In genomic region chr2:35873921-35874320, GRCh38 we compare ENCODE assay signal across 25 cellular contexts.
A peak's percentile ranks its signal among the peaks of the same experiment; 100 is the strongest.
DNase-seq lines count a peak whose midpoint lies in the region; ATAC-seq and TF ChIP-seq lines count a peak whose summit lies in the region.
"Had no signal": no experiment of that assay in that cellular context is flagged by ENCODE, and none has a peak within 500 bp of the region (broad histone marks: within the 10 kb centered on the region; RNA-seq: fewer than 3 reads in every experiment).

No MANE protein-coding gene starts in this region.

- no peak overlapping the region for H3K4me3 ChIP-seq in GM23248
- H3K4me3 ChIP-seq in OCI-LY3 (ENCODE audit: low read length): no peak overlapping the region
- H3K4me3 ChIP-seq: BLaER1 treated with 17β-estradiol and CSF1 and Interleukin-3, amounts not matched to agents 10 nM and 100 nM; ovary; thoracic aorta had no signal

- intact Hi-C loops in Right ventricle myocardium superior (cut with DNase I): no loop called here

- DNase-seq in A172 (ENCODE audit: low spot score) (peak; percentile 6), GM23248 (peak; percentile 4), dermis blood vessel endothelial cell (peak; percentile 12), DMS79 (lab: John Stamatoyannopoulos, UW) (no peak), activated T-cell treated with anti-CD3 and anti-CD28 coated beads for 4 hours (no peak), Right ventricle myocardium superior (no peak)
- DNase-seq in stimulated activated CD4-positive, alpha-beta T cell treated with anti-CD3 and anti-CD28 coated beads, Interleukin-15, amount 100 ng/mL, for 24 hours: no peak
- DNase-seq: activated CD4-positive, alpha-beta T cell treated with anti-CD3 and anti-CD28 coated beads, Interleukin-2, amount 10 ng/mL, durations not matched to agents 24 days and 14 days; activated naive CD4-positive, alpha-beta T cell treated with anti-CD3 and anti-CD28 coated beads for 36 hours; activated T-cell treated with anti-CD3 and anti-CD28 coated beads, Interleukin-2, amount 50 U/mL, for 72 hours; Calu3; effector memory CD4-positive, alpha-beta T cell; foreskin keratinocyte; KG1; naive thymus-derived CD4-positive, alpha-beta T cell; NCI-H1092; NCI-H2029; ovary; right cardiac atrium; stimulated activated CD4-positive, alpha-beta T cell treated with anti-CD3 and anti-CD28 coated beads, Interleukin-4, amount 100 ng/mL, for 24 hours; stimulated activated naive CD4-positive, alpha-beta T cell had no signal

- H4K20me1 ChIP-seq in GM23248 (ENCODE audit: insufficient read depth) (no peaks in the 10 kb centered on the region), OCI-LY3 (ENCODE audit: insufficient read depth, low read length) (no peaks in the 10 kb centered on the region)
- H4K20me1 ChIP-seq: BLaER1 treated with 17β-estradiol and CSF1 and Interleukin-3, amounts not matched to agents 10 nM and 100 nM had no signal

- H2AFZ ChIP-seq in GM23248 (no peak overlapping the region), OCI-LY3 (ENCODE audit: low read depth, low read length) (no peak overlapping the region)

- WGBS in GM23248 (ENCODE audit: low coverage in 1 of 2, low lambda C conversion rate in 2 of 2, missing lambda C conversion rate in 2 of 2), 2 experiments: 32 to 46% methylated on average over 4 of the region's 4 CpGs

- H3K4me2 ChIP-seq in GM23248 (ENCODE audit: unreplicated experiment) (no peak overlapping the region), OCI-LY3 (ENCODE audit: low read length) (no peak overlapping the region)
- H3K4me2 ChIP-seq: BLaER1 treated with 17β-estradiol and CSF1 and Interleukin-3, amounts not matched to agents 10 nM and 100 nM had no signal

- in situ Hi-C loops in GM23248 (cut with MboI): no loop called here

- H3K9me2 ChIP-seq in GM23248 (ENCODE audit: insufficient read depth): no peaks in the 10 kb centered on the region

- ATAC-seq in Right ventricle myocardium superior (ENCODE audit: poor library complexity): no peak
- ATAC-seq: activated T-cell treated with anti-CD3 and anti-CD28 coated beads, Interleukin-2, amount 50 U/mL, for 72 hours; esophagus mucosa; foreskin keratinocyte; right cardiac atrium had no signal

- H3K9ac ChIP-seq in GM23248 (no peak overlapping the region), OCI-LY3 (ENCODE audit: low read length) (no peak overlapping the region)
- H3K9ac ChIP-seq: BLaER1 treated with 17β-estradiol and CSF1 and Interleukin-3, amounts not matched to agents 10 nM and 100 nM had no signal

- H3K79me2 ChIP-seq in GM23248 (ENCODE audit: insufficient read depth) (no peaks in the 10 kb centered on the region), OCI-LY3 (ENCODE audit: low read length) (no peaks in the 10 kb centered on the region)

- H3K27ac ChIP-seq in GM23248 (no peak overlapping the region), OCI-LY3 (ENCODE audit: low read length) (no peak overlapping the region)
- H3K27ac ChIP-seq: BLaER1 treated with 17β-estradiol and CSF1 and Interleukin-3, amounts not matched to agents 10 nM and 100 nM; foreskin keratinocyte; ovary; thoracic aorta had no signal

- H3K27me3 ChIP-seq in GM23248 (replicated peaks; ENCODE audit: insufficient read depth) (no peaks in the 10 kb centered on the region), OCI-LY3 (ENCODE audit: low read depth, low read length) (no peaks in the 10 kb centered on the region)
- H3K27me3 ChIP-seq: BLaER1 treated with 17β-estradiol and CSF1 and Interleukin-3, amounts not matched to agents 10 nM and 100 nM; foreskin keratinocyte; ovary had no signal

- H3K36me3 ChIP-seq in GM23248 (ENCODE audit: low read depth) (no peaks in the 10 kb centered on the region), OCI-LY3 (replicated peaks; ENCODE audit: low read depth, low read length) (no peaks in the 10 kb centered on the region)
- H3K36me3 ChIP-seq: BLaER1 treated with 17β-estradiol and CSF1 and Interleukin-3, amounts not matched to agents 10 nM and 100 nM; ovary; thoracic aorta had no signal

- peak; percentile 15; the same call in 1 of the 2 replicates for TF ChIP-seq CTCF in OCI-LY3 (IDR thresholded peaks at IDR 0.05; ENCODE audit: low read depth, low read length)

- H3K9me3 ChIP-seq in GM23248 (ENCODE audit: low read depth): no peaks in the 10 kb centered on the region
- H3K9me3 ChIP-seq in OCI-LY3 (ENCODE audit: insufficient read depth, low read length): no peaks in the 10 kb centered on the region
- H3K9me3 ChIP-seq: BLaER1 treated with 17β-estradiol and CSF1 and Interleukin-3, amounts not matched to agents 10 nM and 100 nM; ovary; thoracic aorta had no signal

- H3K4me1 ChIP-seq in GM23248 (ENCODE audit: insufficient read depth) (no peaks in the 10 kb centered on the region), OCI-LY3 (ENCODE audit: low read length) (no peaks in the 10 kb centered on the region)
- H3K4me1 ChIP-seq: BLaER1 treated with 17β-estradiol and CSF1 and Interleukin-3, amounts not matched to agents 10 nM and 100 nM; foreskin keratinocyte had no signal

- H3F3A ChIP-seq in GM23248 (ENCODE audit: insufficient read depth): no peaks in the 10 kb centered on the region

Comparison
In these comparisons a context has a peak if more than half of its experiments do, and no peak if none do; other contexts are left out.
1. DNase-seq: peak in A172 (single experiment), GM23248 (single experiment) and dermis blood vessel endothelial cell (single experiment); none in DMS79 (single experiment), stimulated activated CD4-positive, alpha-beta T cell treated with anti-CD3 and anti-CD28 coated beads, Interleukin-15, amount 100 ng/mL, for 24 hours (single experiment), activated T-cell treated with anti-CD3 and anti-CD28 coated beads for 4 hours (single experiment) and Right ventricle myocardium superior (single experiment).